1 cellular context compared by ENCODE assay signal in the genomic region with DNA sequence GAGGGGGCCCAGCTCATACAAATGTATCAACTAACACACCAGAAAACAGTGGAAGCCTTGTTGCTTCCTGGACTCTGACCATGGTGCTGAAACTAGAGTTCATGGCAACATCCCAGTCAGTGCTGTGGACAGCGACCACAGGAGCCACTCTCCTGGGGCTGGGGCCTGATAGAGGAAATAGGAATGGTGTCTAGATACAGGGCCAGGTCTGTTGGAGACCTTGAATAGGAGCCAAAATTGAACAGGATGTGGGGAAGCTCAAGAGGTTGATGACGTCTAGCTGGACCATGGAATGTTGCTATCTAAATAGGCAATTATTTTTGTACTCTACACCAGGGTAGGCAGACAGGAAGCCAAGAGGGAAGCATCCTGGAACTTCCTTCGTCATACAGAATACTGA.
TF ChIP-seq lines count a peak whose summit lies in the region.

No MANE protein-coding gene starts in this region.

TF ChIP-seq in K562, 482 proteins besides CTCF, POLR2A, EP300 and RAD21 (continued from another document and continues in another):
- no peak for TF ChIP-seq ZMIZ1 (IDR thresholded peaks at IDR 0.05; ENCODE audit: low read depth in 2 of 2, low read length in 2 of 2)
- TF ChIP-seq RBM14 (IDR thresholded peaks at IDR 0.05; ENCODE audit: borderline replicate concordance, insufficient read depth, low read depth, low read length) = no peak
- no peak; the same call in 1 of the 2 replicates for TF ChIP-seq NFE2L1 (tag; IDR thresholded peaks at IDR 0.05; ENCODE audit: borderline replicate concordance, low read depth)
- TF ChIP-seq NBN (IDR thresholded peaks at IDR 0.05; ENCODE audit: low read depth) = no peak
- TF ChIP-seq ZBTB8A (IDR thresholded peaks at IDR 0.05; ENCODE audit: partially characterized antibody) = no peak
- no peak for TF ChIP-seq CEBPG (CRISPR knock-in tag; IDR thresholded peaks at IDR 0.05)
- TF ChIP-seq CEBPG (tag; conservative IDR thresholded peaks at IDR 0.05 in 1 of 2, IDR thresholded peaks at IDR 0.05 in 1 of 2) = no peak
- TF ChIP-seq NR4A1 (CRISPR knock-in tag; IDR thresholded peaks at IDR 0.05) = no peak
- TF ChIP-seq NR4A1 (tag; IDR thresholded peaks at IDR 0.05) = no peak
- no peak for TF ChIP-seq POLR2H (tag; IDR thresholded peaks at IDR 0.05; ENCODE audit: low read depth)
- no peak for TF ChIP-seq CHD2 (IDR thresholded peaks at IDR 0.05; ENCODE audit: low read depth, low read length)
- TF ChIP-seq CCAR2 (IDR thresholded peaks at IDR 0.05; ENCODE audit: low read depth, low read length) = no peak
- no peak for TF ChIP-seq KDM1A (IDR thresholded peaks at IDR 0.05)
- TF ChIP-seq SNIP1 (IDR thresholded peaks at IDR 0.05; ENCODE audit: low read depth) = no peak
- no peak for TF ChIP-seq ZNF408 (CRISPR knock-in tag; IDR thresholded peaks at IDR 0.05; ENCODE audit: low read depth)
- TF ChIP-seq CREB3L1 (IDR thresholded peaks at IDR 0.05; ENCODE audit: borderline replicate concordance, low read depth) = no peak
- TF ChIP-seq ZNF165 (CRISPR knock-in tag; IDR thresholded peaks at IDR 0.05; ENCODE audit: borderline replicate concordance) = no peak
- peak; percentile 83 for TF ChIP-seq E2F1 (CRISPR knock-in tag; IDR thresholded peaks at IDR 0.05)
- TF ChIP-seq FOS (IDR thresholded peaks at IDR 0.05; ENCODE audit: extremely low read depth, insufficient read length) = no peak
- TF ChIP-seq PHB2 (IDR thresholded peaks at IDR 0.05; ENCODE audit: low read depth) = no peak
- TF ChIP-seq NONO (IDR thresholded peaks at IDR 0.05; ENCODE audit: low read depth in 2 of 2, low read length in 1 of 2) = no peak
- TF ChIP-seq KAT2B (IDR thresholded peaks at IDR 0.05; ENCODE audit: low read depth, low read length) = no peak
- TF ChIP-seq ZBTB26 (CRISPR knock-in tag; IDR thresholded peaks at IDR 0.05) = no peak
- TF ChIP-seq FUS (optimal IDR thresholded peaks at IDR 0.05; ENCODE audit: low read depth, low read length) = no peak
- no peak for TF ChIP-seq PURB (CRISPR knock-in tag; IDR thresholded peaks at IDR 0.05; ENCODE audit: low read depth)
- peak in 1 of 2 experiments; percentile 76; a peak in 2 of 4 replicates for TF ChIP-seq HDAC1 (IDR thresholded peaks at IDR 0.05)
- no peak for TF ChIP-seq ZSCAN29 (IDR thresholded peaks at IDR 0.05)
- TF ChIP-seq PRPF4 (IDR thresholded peaks at IDR 0.05; ENCODE audit: insufficient read depth, low read depth, low read length, poor library complexity, severe bottlenecking) = no peak
- no peak for TF ChIP-seq SRSF9 (IDR thresholded peaks at IDR 0.05; ENCODE audit: borderline replicate concordance, low read depth, low read length)
- TF ChIP-seq ZNF695 (CRISPR knock-in tag; IDR thresholded peaks at IDR 0.05) = no peak
- TF ChIP-seq, protein P1, sequence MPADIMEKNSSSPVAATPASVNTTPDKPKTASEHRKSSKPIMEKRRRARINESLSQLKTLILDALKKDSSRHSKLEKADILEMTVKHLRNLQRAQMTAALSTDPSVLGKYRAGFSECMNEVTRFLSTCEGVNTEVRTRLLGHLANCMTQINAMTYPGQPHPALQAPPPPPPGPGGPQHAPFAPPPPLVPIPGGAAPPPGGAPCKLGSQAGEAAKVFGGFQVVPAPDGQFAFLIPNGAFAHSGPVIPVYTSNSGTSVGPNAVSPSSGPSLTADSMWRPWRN (IDR thresholded peaks at IDR 0.05; ENCODE audit: low read depth) = no peak
- TF ChIP-seq ZNF175 (CRISPR knock-in tag; IDR thresholded peaks at IDR 0.05; ENCODE audit: low read depth) = peak; percentile 92
- TF ChIP-seq BMI1 (IDR thresholded peaks at IDR 0.05; ENCODE audit: low read length) = no peak
- TF ChIP-seq EWSR1 (IDR thresholded peaks at IDR 0.05; ENCODE audit: borderline replicate concordance, low read depth, partially characterized antibody) = no peak
- no peak for TF ChIP-seq U2AF1 (optimal IDR thresholded peaks at IDR 0.05; ENCODE audit: low read depth, low read length)
- no peak for TF ChIP-seq ZNF134 (CRISPR knock-in tag; conservative IDR thresholded peaks at IDR 0.05)
- peak; percentile 71; the same call in 1 of the 2 replicates for TF ChIP-seq ZNF224 (CRISPR knock-in tag; IDR thresholded peaks at IDR 0.05)
- peak; percentile 83 for TF ChIP-seq FOXJ2 (tag; IDR thresholded peaks at IDR 0.05)
- TF ChIP-seq, protein P2, sequence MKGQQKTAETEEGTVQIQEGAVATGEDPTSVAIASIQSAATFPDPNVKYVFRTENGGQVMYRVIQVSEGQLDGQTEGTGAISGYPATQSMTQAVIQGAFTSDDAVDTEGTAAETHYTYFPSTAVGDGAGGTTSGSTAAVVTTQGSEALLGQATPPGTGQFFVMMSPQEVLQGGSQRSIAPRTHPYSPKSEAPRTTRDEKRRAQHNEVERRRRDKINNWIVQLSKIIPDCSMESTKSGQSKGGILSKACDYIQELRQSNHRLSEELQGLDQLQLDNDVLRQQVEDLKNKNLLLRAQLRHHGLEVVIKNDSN (CRISPR knock-in tag; IDR thresholded peaks at IDR 0.05) = no peak
- TF ChIP-seq, protein P3, sequence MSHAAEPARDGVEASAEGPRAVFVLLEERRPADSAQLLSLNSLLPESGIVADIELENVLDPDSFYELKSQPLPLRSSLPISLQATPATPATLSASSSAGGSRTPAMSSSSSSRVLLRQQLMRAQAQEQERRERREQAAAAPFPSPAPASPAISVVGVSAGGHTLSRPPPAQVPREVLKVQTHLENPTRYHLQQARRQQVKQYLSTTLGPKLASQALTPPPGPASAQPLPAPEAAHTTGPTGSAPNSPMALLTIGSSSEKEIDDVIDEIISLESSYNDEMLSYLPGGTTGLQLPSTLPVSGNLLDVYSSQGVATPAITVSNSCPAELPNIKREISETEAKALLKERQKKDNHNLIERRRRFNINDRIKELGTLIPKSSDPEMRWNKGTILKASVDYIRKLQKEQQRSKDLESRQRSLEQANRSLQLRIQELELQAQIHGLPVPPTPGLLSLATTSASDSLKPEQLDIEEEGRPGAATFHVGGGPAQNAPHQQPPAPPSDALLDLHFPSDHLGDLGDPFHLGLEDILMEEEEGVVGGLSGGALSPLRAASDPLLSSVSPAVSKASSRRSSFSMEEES (CRISPR knock-in tag; IDR thresholded peaks at IDR 0.05) = no peak
- no peak for TF ChIP-seq ZNF512 (tag; IDR thresholded peaks at IDR 0.05)
- peak; percentile 58 for TF ChIP-seq SMAD4 (CRISPR knock-in tag; conservative IDR thresholded peaks at IDR 0.05)
- TF ChIP-seq FOXP1 (CRISPR knock-in tag; IDR thresholded peaks at IDR 0.05) = peak; percentile 84
- TF ChIP-seq, protein P4, sequence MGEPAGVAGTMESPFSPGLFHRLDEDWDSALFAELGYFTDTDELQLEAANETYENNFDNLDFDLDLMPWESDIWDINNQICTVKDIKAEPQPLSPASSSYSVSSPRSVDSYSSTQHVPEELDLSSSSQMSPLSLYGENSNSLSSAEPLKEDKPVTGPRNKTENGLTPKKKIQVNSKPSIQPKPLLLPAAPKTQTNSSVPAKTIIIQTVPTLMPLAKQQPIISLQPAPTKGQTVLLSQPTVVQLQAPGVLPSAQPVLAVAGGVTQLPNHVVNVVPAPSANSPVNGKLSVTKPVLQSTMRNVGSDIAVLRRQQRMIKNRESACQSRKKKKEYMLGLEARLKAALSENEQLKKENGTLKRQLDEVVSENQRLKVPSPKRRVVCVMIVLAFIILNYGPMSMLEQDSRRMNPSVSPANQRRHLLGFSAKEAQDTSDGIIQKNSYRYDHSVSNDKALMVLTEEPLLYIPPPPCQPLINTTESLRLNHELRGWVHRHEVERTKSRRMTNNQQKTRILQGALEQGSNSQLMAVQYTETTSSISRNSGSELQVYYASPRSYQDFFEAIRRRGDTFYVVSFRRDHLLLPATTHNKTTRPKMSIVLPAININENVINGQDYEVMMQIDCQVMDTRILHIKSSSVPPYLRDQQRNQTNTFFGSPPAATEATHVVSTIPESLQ (CRISPR knock-in tag; IDR thresholded peaks at IDR 0.05) = no peak
- no peak for TF ChIP-seq STAT5A (IDR thresholded peaks at IDR 0.05; ENCODE audit: borderline replicate concordance, low read length)
- no peak for TF ChIP-seq ZFPM2 (CRISPR knock-in tag; IDR thresholded peaks at IDR 0.05)
- TF ChIP-seq GABPA (tag; conservative IDR thresholded peaks at IDR 0.05; ENCODE audit: low read depth) = 0 out of 2 replicates have a peak, but pooled peaks have one; percentile 18
- no peak for TF ChIP-seq ZNF24 (IDR thresholded peaks at IDR 0.05)
- TF ChIP-seq FOXM1 (IDR thresholded peaks at IDR 0.05; ENCODE audit: low read depth) = no peak
- TF ChIP-seq FOXM1 (CRISPR knock-in tag; IDR thresholded peaks at IDR 0.05; ENCODE audit: low read depth) = no peak
- TF ChIP-seq, protein P5, sequence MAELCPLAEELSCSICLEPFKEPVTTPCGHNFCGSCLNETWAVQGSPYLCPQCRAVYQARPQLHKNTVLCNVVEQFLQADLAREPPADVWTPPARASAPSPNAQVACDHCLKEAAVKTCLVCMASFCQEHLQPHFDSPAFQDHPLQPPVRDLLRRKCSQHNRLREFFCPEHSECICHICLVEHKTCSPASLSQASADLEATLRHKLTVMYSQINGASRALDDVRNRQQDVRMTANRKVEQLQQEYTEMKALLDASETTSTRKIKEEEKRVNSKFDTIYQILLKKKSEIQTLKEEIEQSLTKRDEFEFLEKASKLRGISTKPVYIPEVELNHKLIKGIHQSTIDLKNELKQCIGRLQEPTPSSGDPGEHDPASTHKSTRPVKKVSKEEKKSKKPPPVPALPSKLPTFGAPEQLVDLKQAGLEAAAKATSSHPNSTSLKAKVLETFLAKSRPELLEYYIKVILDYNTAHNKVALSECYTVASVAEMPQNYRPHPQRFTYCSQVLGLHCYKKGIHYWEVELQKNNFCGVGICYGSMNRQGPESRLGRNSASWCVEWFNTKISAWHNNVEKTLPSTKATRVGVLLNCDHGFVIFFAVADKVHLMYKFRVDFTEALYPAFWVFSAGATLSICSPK (IDR thresholded peaks at IDR 0.05; ENCODE audit: borderline replicate concordance) = no peak
- TF ChIP-seq CGGBP1 (CRISPR knock-in tag; IDR thresholded peaks at IDR 0.05) = no peak
- TF ChIP-seq NCOA6 (IDR thresholded peaks at IDR 0.05) = peak; percentile 94
